ENCODE assay signal across 8 cellular contexts in the genomic region with DNA sequence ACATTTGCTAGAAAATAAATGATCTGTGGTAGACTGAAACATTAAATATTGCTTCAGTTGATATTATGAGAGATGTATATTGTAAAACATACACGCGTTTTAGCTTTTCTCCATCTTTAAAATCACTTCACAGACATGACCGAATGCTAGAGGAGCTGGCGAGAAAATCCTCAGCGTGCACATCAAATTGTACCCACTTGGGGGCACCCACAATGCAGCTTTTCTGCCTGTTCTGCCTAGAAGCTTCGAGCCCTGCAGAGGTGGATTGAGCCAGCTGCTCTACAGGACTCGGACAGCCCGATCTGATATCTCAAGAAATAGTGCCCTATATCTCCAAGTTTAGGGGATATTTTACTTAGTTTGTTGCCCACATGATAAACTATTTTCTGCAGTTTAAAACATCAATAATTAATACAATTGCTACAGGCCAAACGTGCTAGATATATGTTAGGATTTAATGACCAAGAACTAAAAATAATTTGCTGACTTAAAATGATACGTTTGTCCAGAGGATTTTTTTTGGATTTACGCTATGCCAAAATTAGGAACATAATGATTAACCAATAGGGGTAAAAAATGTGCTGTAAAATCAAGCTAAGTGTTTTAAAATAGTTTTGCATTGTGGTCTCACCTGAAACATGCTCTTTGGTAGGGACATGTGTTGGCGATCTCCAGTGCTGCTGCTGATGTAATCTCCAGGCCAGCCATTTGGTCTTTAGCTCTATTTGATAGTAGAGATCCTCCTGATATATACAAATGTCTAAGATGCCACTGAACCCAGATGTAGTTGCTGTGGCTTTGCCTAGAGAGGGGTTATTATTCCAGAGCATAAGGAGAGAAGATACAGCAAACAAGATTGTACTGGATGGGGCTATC. TPM values are rescaled to one million over a fixed set of nuclear protein-coding genes. Genes with fewer than 3 reads are reported as not detected.
DNase-seq lines count a peak whose midpoint lies in the region; ATAC-seq and TF ChIP-seq lines count a peak whose summit lies in the region.

No MANE protein-coding gene starts in this region.

- peaks cover 0 to 6% (median 0%) of the 10 kb centered on the region in 8 donors for H3K9me3 Mint-ChIP-seq in CD4-positive, alpha-beta memory T cell

- no peak overlapping the region for H3K27ac ChIP-seq in CD4-positive, alpha-beta memory T cell (ENCODE audit: low read depth, low read length)
- no peak overlapping the region for H3K27ac ChIP-seq in trophoblast cell (ENCODE audit: low read depth, low read length)

- no peaks in the 10 kb centered on the region for H3K9me3 ChIP-seq in CD4-positive, alpha-beta memory T cell (ENCODE audit: control insufficient read depth in 1 of 2, low read length in 2 of 2)
- no peaks in the 10 kb centered on the region for H3K9me3 ChIP-seq in trophoblast cell (ENCODE audit: insufficient read depth, low read depth, low read length)

- DNase-seq in CD4-positive, alpha-beta memory T cell: peak; percentile 16 to 38 (median 22)
- DNase-seq in NCI-H82 (lab: John Stamatoyannopoulos, UW): peak; percentile 86
- DNase-seq in activated CD8-positive, alpha-beta memory T cell treated with anti-CD3 and anti-CD28 coated beads, Interleukin-2, amount 50 U/mL, for 48 hours: peak; percentile 68
- peak; percentile 25 to 77 for DNase-seq in foreskin fibroblast
- peak; percentile 30 to 46 for DNase-seq in trophoblast cell
- no peak for DNase-seq in lower leg skin (ENCODE audit: low spot score in 2 of 2)

- no peak overlapping the region for H3K4me3 ChIP-seq in CD4-positive, alpha-beta memory T cell (ENCODE audit: low read length in 2 of 2)
- H3K4me3 ChIP-seq in foreskin fibroblast (ENCODE audit: low read depth in 1 of 2, low read length in 2 of 2): no peak overlapping the region
- no peak overlapping the region for H3K4me3 ChIP-seq in trophoblast cell (ENCODE audit: low read depth, low read length)
- no peak overlapping the region for H3K4me3 ChIP-seq in lower leg skin (ENCODE audit: low read depth, poor library complexity, severe bottlenecking)

- H2BK12ac ChIP-seq in trophoblast cell (ENCODE audit: low read length): no peak overlapping the region

- H3K79me1 ChIP-seq in trophoblast cell (ENCODE audit: low read length): no peaks in the 10 kb centered on the region

- no peak overlapping the region for H2AFZ ChIP-seq in trophoblast cell (ENCODE audit: insufficient read depth, low read length, poor library complexity)

- no peak overlapping the region for H4K8ac ChIP-seq in trophoblast cell (ENCODE audit: low read depth, low read length)

- no peak overlapping the region for H2BK5ac ChIP-seq in trophoblast cell (ENCODE audit: low read depth, low read length, poor library complexity)

- H3K18ac ChIP-seq in trophoblast cell (ENCODE audit: low read length): no peak overlapping the region

- no peak overlapping the region for H3K9ac ChIP-seq in trophoblast cell (ENCODE audit: low read length)

- H3K23ac ChIP-seq in trophoblast cell (ENCODE audit: low read length): no peak overlapping the region

- H4K12ac ChIP-seq in trophoblast cell (ENCODE audit: low read depth, low read length): no peak overlapping the region

- no peak overlapping the region for H2BK120ac ChIP-seq in trophoblast cell (ENCODE audit: insufficient read depth, low read length, poor library complexity)

- no peaks in the 10 kb centered on the region for H3K79me2 ChIP-seq in trophoblast cell (ENCODE audit: control insufficient read depth, insufficient read depth, low read length, poor library complexity)

- no peak overlapping the region for H3K4ac ChIP-seq in trophoblast cell (ENCODE audit: low read depth, low read length)

- peak; percentile 94 for ATAC-seq in GM19324 (IDR thresholded peaks at IDR 0.05; ENCODE audit: low FRiP score, unreplicated experiment)
- ATAC-seq in HG03521 (IDR thresholded peaks at IDR 0.05; ENCODE audit: unreplicated experiment): peak; percentile 90

- H4K91ac ChIP-seq in trophoblast cell (ENCODE audit: low read depth, low read length): no peak overlapping the region

- no peak for TF ChIP-seq POLR2A in lower leg skin (IDR thresholded peaks at IDR 0.05)

- H3K4me2 ChIP-seq in trophoblast cell (ENCODE audit: low read length): no peak overlapping the region

- no peaks in the 10 kb centered on the region for H3K27me3 ChIP-seq in CD4-positive, alpha-beta memory T cell (ENCODE audit: insufficient read depth, low read length)
- H3K27me3 ChIP-seq in trophoblast cell (ENCODE audit: insufficient read depth, low read length): no peaks in the 10 kb centered on the region

- H3K4me1 Mint-ChIP-seq in CD4-positive, alpha-beta memory T cell: peaks cover 0 to 4% (median 3%) of the 10 kb centered on the region in 4 donors

- H3K27ac Mint-ChIP-seq in CD4-positive, alpha-beta memory T cell: no peak overlapping the region

- H2AK5ac ChIP-seq in trophoblast cell (ENCODE audit: low read length): no peak overlapping the region

- peak; percentile 64 for TF ChIP-seq CTCF in foreskin fibroblast (IDR thresholded peaks at IDR 0.05; ENCODE audit: low read depth, low read length)
- TF ChIP-seq CTCF in lower leg skin (IDR thresholded peaks at IDR 0.05): no peak

- no peaks in the 10 kb centered on the region for H3K36me3 ChIP-seq in CD4-positive, alpha-beta memory T cell (ENCODE audit: insufficient read depth, low read length)
- H3K36me3 ChIP-seq in trophoblast cell (ENCODE audit: control insufficient read depth in 1 of 2, insufficient read depth in 2 of 2, low read length in 2 of 2): no peaks in the 10 kb centered on the region

- peaks cover 8 to 14% of the 10 kb centered on the region in 2 donors for H3K27me3 Mint-ChIP-seq in CD4-positive, alpha-beta memory T cell

- no peak overlapping the region for H3K4me3 Mint-ChIP-seq in CD4-positive, alpha-beta memory T cell

- H3K14ac ChIP-seq in trophoblast cell (ENCODE audit: low read length): no peak overlapping the region

- intact Hi-C loops in CD4-positive, alpha-beta memory T cell (cut with micrococcal nuclease): no loop called here
- intact Hi-C loops in lower leg skin (cut with DNase I; ENCODE audit: low total_unique reads): no loop called here

- H3K36me3 Mint-ChIP-seq in CD4-positive, alpha-beta memory T cell: no peaks in the 10 kb centered on the region

- H3K4me1 ChIP-seq in CD4-positive, alpha-beta memory T cell (ENCODE audit: insufficient read depth, low read length): no peaks in the 10 kb centered on the region
- H3K4me1 ChIP-seq in trophoblast cell (ENCODE audit: control insufficient read depth in 1 of 2, insufficient read depth in 2 of 2, low read length in 2 of 2): no peaks in the 10 kb centered on the region

- WGBS in trophoblast cell (ENCODE audit: extremely low coverage, insufficient coverage, insufficient read length): no CpG with 5 or more reads among the region's 12 CpGs
- WGBS in lower leg skin, 2 donors: 39 to 45% methylated on average over 12 of the region's 12 CpGs

- CTCF ChIA-PET in CD4-positive, alpha-beta memory T cell (lab: Charles Lee; ENCODE audit: partially characterized antibody): interaction anchor here (0.7 to 2.8 kb wide), 7 partner anchors 11 to 894 kb away, joined by 3 to 9 read pairs (median 4); no protein-coding TSS in a partner anchor

- POLR2A ChIA-PET in CD4-positive, alpha-beta memory T cell (lab: Charles Lee; ENCODE audit: partially characterized antibody): no interaction called here

RNA-seq across cellular contexts. Expression of gene ATP5MC3, which starts 22.3 kb away (rescaled TPM):
- total RNA-seq in CD4-positive, alpha-beta memory T cell: 10 to 100 TPM; 77.0 to 81.3 TPM
- 100 to 1,000 TPM; 315 to 401 TPM for polyA plus RNA-seq in CD4-positive, alpha-beta memory T cell
- polyA plus RNA-seq in trophoblast cell (2013): 290 and 302 TPM in 2 replicates
- 100 to 1,000 TPM in 2 of 4 donors, 10 to 100 TPM in 2; 62.7 to 170 (median 105) TPM for total RNA-seq in lower leg skin

RNA-seq across cellular contexts. Expression of gene ATF2, which starts 35.9 kb away (rescaled TPM):
- total RNA-seq in CD4-positive, alpha-beta memory T cell: 10 to 100 TPM; 66.1 to 67.4 TPM
- polyA plus RNA-seq in CD4-positive, alpha-beta memory T cell: 10 to 100 TPM; 26.2 to 40.2 TPM
- polyA plus RNA-seq in trophoblast cell (2013): 24.9 and 27.7 TPM in 2 replicates
- 10 to 100 TPM; 19.1 to 24.5 (median 21.5) TPM for total RNA-seq in lower leg skin

Comparison
In these comparisons a context has a peak if more than half of its experiments do, and no peak if none do; other contexts are left out.
1. DNase-seq: peak in CD4-positive, alpha-beta memory T cell (5 of 5), NCI-H82 (single experiment), activated CD8-positive, alpha-beta memory T cell treated with anti-CD3 and anti-CD28 coated beads, Interleukin-2, amount 50 U/mL, for 48 hours (single experiment), foreskin fibroblast (2 of 2) and trophoblast cell (2 of 2); none in lower leg skin (0 of 2).